19 cellular contexts compared by ENCODE assay signal in genomic region chr9:138011951-138012500, GRCh38.
A peak's percentile ranks its signal among the peaks of the same experiment; 100 is the strongest.
DNase-seq lines count a peak whose midpoint lies in the region; ATAC-seq, FAIRE-seq and TF ChIP-seq lines count a peak whose summit lies in the region.
"Had no signal": no experiment of that assay in that cellular context is flagged by ENCODE, and none has a peak within 500 bp of the region (broad histone marks: within the 10 kb centered on the region; RNA-seq: fewer than 3 reads in every experiment).

No MANE protein-coding gene starts in this region.

- ATAC-seq in upper lobe of right lung, result no peak
- ATAC-seq: HepG2 had no signal

- TF ChIP-seq CTCF in H1 (IDR thresholded peaks at IDR 0.05; ENCODE audit: control extremely low read depth in 1 of 3, insufficient read depth in 1 of 3, low read depth in 1 of 3, low read length in 3 of 3) (no peak), nephron progenitor cell (IDR thresholded peaks at IDR 0.05) (no peak), upper lobe of right lung (IDR thresholded peaks at IDR 0.05) (no peak)

- no peaks in the 10 kb centered on the region for H3K79me1 ChIP-seq in H1 (ENCODE audit: low read depth, low read length)

- no peak overlapping the region for H2AFZ ChIP-seq in H1 (ENCODE audit: low read length)

- no peak overlapping the region for H3K4me2 ChIP-seq in H1 (ENCODE audit: insufficient read depth in 1 of 2, low read depth in 2 of 2, low read length in 2 of 2)

- no peak overlapping the region for H3K4ac ChIP-seq in H1 (replicated peaks; ENCODE audit: insufficient read length, low read depth, low read length)

- H3K4me1 ChIP-seq in H1 (replicated peaks in 1 of 4; ENCODE audit: control insufficient read depth in 3 of 4, insufficient read depth in 4 of 4, low read length in 3 of 4) (no peaks in the 10 kb centered on the region; a peak in 1 of 7 replicates), upper lobe of right lung (no peaks in the 10 kb centered on the region)
- H3K4me1 ChIP-seq: Caco-2 had no signal

- no peak for TF ChIP-seq EP300 in H1 (IDR thresholded peaks at IDR 0.05; ENCODE audit: borderline replicate concordance in 1 of 2, low read depth in 2 of 2, low read length in 2 of 2)

- H3K9me3 ChIP-seq in H1 (ENCODE audit: insufficient read depth in 2 of 2, low read depth in 1 of 2, low read length in 1 of 2) (peaks cover 29 to 89% of the 10 kb centered on the region in 2 experiments), upper lobe of right lung (no peaks in the 10 kb centered on the region)
- H3K9me3 ChIP-seq: Caco-2 had no signal

- H3K27ac ChIP-seq in H1 (ENCODE audit: low read depth, low read length) (no peak overlapping the region), upper lobe of right lung (no peak overlapping the region)
- H3K27ac ChIP-seq: 22Rv1 had no signal

- no peaks in the 10 kb centered on the region for H3K79me2 ChIP-seq in H1 (ENCODE audit: control insufficient read depth in 1 of 2, insufficient read depth in 2 of 2, low read length in 2 of 2)

- peaks cover 0 to 18% of the 10 kb centered on the region in 2 experiments for H4K20me1 ChIP-seq in H1 (replicated peaks in 1 of 2; ENCODE audit: control insufficient read depth in 1 of 2, insufficient read depth in 2 of 2, low read length in 2 of 2)

- no peak overlapping the region for H3K23ac ChIP-seq in H1 (ENCODE audit: insufficient read length)

- H3K36me3 ChIP-seq in H1 (ENCODE audit: control insufficient read depth in 2 of 4, insufficient read depth in 4 of 4, low read length in 3 of 4) (no peaks in the 10 kb centered on the region; a peak in 1 of 8 replicates), upper lobe of right lung (no peaks in the 10 kb centered on the region)

- H3K27me3 Mint-ChIP-seq in nephron progenitor cell (ENCODE audit: low read depth, poor library complexity), result peaks cover 3% of the 10 kb centered on the region

- POLR2A ChIA-PET in H1 (lab: Charles Lee; ENCODE audit: partially characterized antibody), result no interaction called here

- H3K14ac ChIP-seq in H1 (ENCODE audit: insufficient read length), result no peak overlapping the region

- no peak for TF ChIP-seq RAD21 in H1 (IDR thresholded peaks at IDR 0.05 in 1 of 2, conservative IDR thresholded peaks at IDR 0.05 in 1 of 2; ENCODE audit: low read depth in 2 of 2, low read length in 2 of 2)

- H2BK5ac ChIP-seq in H1 (ENCODE audit: low read depth, low read length), result no peak overlapping the region

- H3K4me3 Mint-ChIP-seq in nephron progenitor cell, result no peak overlapping the region
- H3K4me3 Mint-ChIP-seq: CD8-positive, alpha-beta memory T cell; HFFc6 had no signal

- H4K91ac ChIP-seq in H1 (replicated peaks; ENCODE audit: insufficient read length, low read length), result no peak overlapping the region

- H3K27me3 ChIP-seq in H1 (replicated peaks in 1 of 4; ENCODE audit: control insufficient read depth in 3 of 4, extremely low read depth in 1 of 4, insufficient read depth in 3 of 4, low read length in 3 of 4), result no peaks in the 10 kb centered on the region
- no peaks in the 10 kb centered on the region for H3K27me3 ChIP-seq in upper lobe of right lung

- H3K9me3 Mint-ChIP-seq in nephron progenitor cell, result no peaks in the 10 kb centered on the region

- H3K27ac Mint-ChIP-seq in nephron progenitor cell, result peak overlapping the region; percentile 59
- H3K27ac Mint-ChIP-seq: HFFc6 had no signal

- no peak overlapping the region for H3K56ac ChIP-seq in H1 (replicated peaks; ENCODE audit: insufficient read length, low read depth, low read length)

- CTCF ChIA-PET in H1 (lab: Charles Lee; ENCODE audit: partially characterized antibody), result interaction anchor here (0.9 to 1.6 kb wide), 6 partner anchors 9 to 339 kb away, joined by 3 to 4 read pairs (median 3); no protein-coding TSS in a partner anchor

- H2BK15ac ChIP-seq in H1 (ENCODE audit: low read length), result no peak overlapping the region

- peaks cover 19% of the 10 kb centered on the region for H3K4me1 Mint-ChIP-seq in nephron progenitor cell
- H3K4me1 Mint-ChIP-seq: CD8-positive, alpha-beta memory T cell had no signal

- H2AK5ac ChIP-seq in H1 (ENCODE audit: low read depth, low read length), result no peak overlapping the region

- no peak overlapping the region for H3K18ac ChIP-seq in H1 (ENCODE audit: extremely low read depth, low read length)

- FAIRE-seq in H1 (lab: Jason Lieb, UNC), result no peak
- FAIRE-seq: GM12892, GM19239, HepG2, HTR-8/SVneo had no signal

- intact Hi-C loops in upper lobe of right lung (cut with DNase I), result no loop called here

- TF ChIP-seq POLR2A in H1 (IDR thresholded peaks at IDR 0.05; ENCODE audit: control extremely low read depth in 1 of 2, low read depth in 2 of 2, low read length in 2 of 2), result no peak

- peak; percentile 58 for DNase-seq in activated effector memory CD4-positive, alpha-beta T cell treated with anti-CD3 and anti-CD28 coated beads, Interleukin-2, amount 50 U/mL, for 16 hours
- no peak for DNase-seq in activated effector memory CD4-positive, alpha-beta T cell treated with Interleukin-2 at 50 U/mL for 16 hours
- DNase-seq in H1 (ENCODE audit: low read depth in 1 of 2, low spot score in 2 of 2), result no peak
- DNase-seq in nephron progenitor cell, result no peak
- DNase-seq in upper lobe of right lung, result peak; percentile 39
- no peak for DNase-seq in SKM-1 (lab: John Stamatoyannopoulos, UW; ENCODE audit: unreplicated experiment)
- no peak for DNase-seq in SKM-1 treated with dmso at 0.1 percent for 144 hours (lab: John Stamatoyannopoulos, UW; ENCODE audit: unreplicated experiment)
- DNase-seq: Caco-2; CD8-positive, alpha-beta memory T cell; DND-41; GDM1; GOT3; HCEC 1CT; HFFc6 had no signal

- H4K8ac ChIP-seq in H1 (ENCODE audit: extremely low read depth, insufficient read depth, low read length), result peak overlapping the region; percentile 43; the same call in 1 of the 2 replicates

- no peak overlapping the region for H2BK12ac ChIP-seq in H1 (ENCODE audit: low read depth, low read length)

- H4K5ac ChIP-seq in H1 (ENCODE audit: insufficient read length, low read depth, low read length), result no peak overlapping the region

- no peaks in the 10 kb centered on the region for H3K36me3 Mint-ChIP-seq in nephron progenitor cell (ENCODE audit: low read depth)
- H3K36me3 Mint-ChIP-seq: CD8-positive, alpha-beta memory T cell had no signal

- 84% methylated on average over 4 of the region's 4 CpGs; no CpG with 5 or more reads in 1 of the 2 experiments for WGBS in H1 (ENCODE audit: extremely low coverage in 1 of 2, insufficient coverage in 1 of 2, insufficient read length in 1 of 2, insufficient replicate concordance in 2 of 2, low coverage in 1 of 2, low lambda C conversion rate in 2 of 2, missing lambda C conversion rate in 1 of 2), 2 experiments

- H2BK20ac ChIP-seq in H1 (ENCODE audit: low read length), result no peak overlapping the region

- H3K9ac ChIP-seq in H1 (replicated peaks in 1 of 4; ENCODE audit: extremely low read depth in 1 of 4, low read depth in 3 of 4, low read length in 3 of 4), result no peak overlapping the region

- no peak overlapping the region for H2BK120ac ChIP-seq in H1 (replicated peaks; ENCODE audit: low read depth, low read length)

- H3K4me3 ChIP-seq in H1 (ENCODE audit: extremely low read depth in 1 of 4, insufficient read depth in 2 of 4, low read depth in 3 of 4, low read length in 4 of 4) (no peak overlapping the region), upper lobe of right lung (no peak overlapping the region)

- H3K23me2 ChIP-seq in H1 (ENCODE audit: low read depth, low read length), result peaks cover 3% of the 10 kb centered on the region; the same call in 1 of the 2 replicates

TF ChIP-seq in H1, 55 proteins besides CTCF, POLR2A, EP300 and RAD21:
- no peak for TF ChIP-seq CBX5 (IDR thresholded peaks at IDR 0.05; ENCODE audit: low read depth, low read length)
- no peak for TF ChIP-seq E2F6 (IDR thresholded peaks at IDR 0.05)
- TF ChIP-seq SAP30 (IDR thresholded peaks at IDR 0.05; ENCODE audit: insufficient read depth, insufficient replicate concordance, low read length), result no peak
- no peak for TF ChIP-seq HDAC2 (IDR thresholded peaks at IDR 0.05; ENCODE audit: borderline replicate concordance in 1 of 2, low read depth in 2 of 2, low read length in 2 of 2)
- TF ChIP-seq RXRA (IDR thresholded peaks at IDR 0.05; ENCODE audit: insufficient read depth, low read depth, low read length), result no peak
- TF ChIP-seq SIRT6 (IDR thresholded peaks at IDR 0.05; ENCODE audit: low read length), result no peak
- TF ChIP-seq BRCA1 (IDR thresholded peaks at IDR 0.05; ENCODE audit: low read depth, low read length), result no peak
- no peak for TF ChIP-seq CHD1 (IDR thresholded peaks at IDR 0.05; ENCODE audit: low read depth, low read length)
- TF ChIP-seq BACH1 (IDR thresholded peaks at IDR 0.05; ENCODE audit: low read length), result no peak
- TF ChIP-seq SP4 (IDR thresholded peaks at IDR 0.05; ENCODE audit: low read length), result no peak
- no peak for TF ChIP-seq TBP (IDR thresholded peaks at IDR 0.05; ENCODE audit: low read depth, low read length)
- TF ChIP-seq JUN (IDR thresholded peaks at IDR 0.05; ENCODE audit: low read depth, low read length), result no peak
- no peak for TF ChIP-seq EGR1 (IDR thresholded peaks at IDR 0.05; ENCODE audit: borderline replicate concordance, low read depth, low read length)
- TF ChIP-seq TCF12 (IDR thresholded peaks at IDR 0.05; ENCODE audit: low read depth, low read length), result no peak
- TF ChIP-seq TEAD4 (IDR thresholded peaks at IDR 0.05; ENCODE audit: low read depth, low read length), result no peak
- TF ChIP-seq RNF2 (IDR thresholded peaks at IDR 0.05; ENCODE audit: borderline replicate concordance, low read depth, low read length, missing control alignments, poor library complexity, severe bottlenecking), result no peak

Comparison
In these comparisons a context has a peak if more than half of its experiments do, and no peak if none do; other contexts are left out.
1. DNase-seq: peak in activated effector memory CD4-positive, alpha-beta T cell treated with anti-CD3 and anti-CD28 coated beads, Interleukin-2, amount 50 U/mL, for 16 hours (single experiment) and upper lobe of right lung (single experiment); none in activated effector memory CD4-positive, alpha-beta T cell treated with Interleukin-2 at 50 U/mL for 16 hours (single experiment), H1 (0 of 2), nephron progenitor cell (single experiment), SKM-1 (single experiment) and SKM-1 treated with dmso at 0.1 percent for 144 hours (single experiment).